Comparison of ENCODE assay signal across 29 cellular contexts in genomic region chr10:3684891-3685290, GRCh38.
A peak's percentile ranks its signal among the peaks of the same experiment; 100 is the strongest.
DNase-seq lines count a peak whose midpoint lies in the region; ATAC-seq, FAIRE-seq and TF ChIP-seq lines count a peak whose summit lies in the region.
"Had no signal": no experiment of that assay in that cellular context is flagged by ENCODE, and none has a peak within 500 bp of the region (broad histone marks: within the 10 kb centered on the region; RNA-seq: fewer than 3 reads in every experiment).

No MANE protein-coding gene starts in this region.

- dilution Hi-C loops in endothelial cell of umbilical vein (cut with MboI; ENCODE audit: extremely low pct_ligation_motif_present, low sequenced_read_pairs), result no loop called here

- no TSS peak for BruUV-seq in endothelial cell of umbilical vein (replicated peaks; lab: Mats Ljungman, UMichigan)

- no peak for DNase-seq in activated naive CD4-positive, alpha-beta T cell treated with anti-CD3 and anti-CD28 coated beads, Interleukin-2, amount 50 U/mL, for 72 hours (ENCODE audit: low spot score in 2 of 2)
- DNase-seq in activated naive CD4-positive, alpha-beta T cell treated with anti-CD3 and anti-CD28 coated beads, Interleukin-2, amount 10 ng/mL, durations not matched to agents 7 days and 5 days, result no peak
- DNase-seq in RCC 7860 (ENCODE audit: low spot score) (no peak), endothelial cell of umbilical vein (ENCODE audit: low read depth, low spot score) (no peak), NCI-H748 (lab: John Stamatoyannopoulos, UW; ENCODE audit: unreplicated experiment) (no peak), GM03348 (ENCODE audit: low spot score) (no peak)
- DNase-seq in naive thymus-derived CD4-positive, alpha-beta T cell, result no peak
- DNase-seq: BE2C, Calu3, DMS79 treated with DMSO at 0.1 percent for 48 hours, GF-D8, GM23248, H7, KBM-7, MV-4-11, NCI-H1105, NCI-H1436 treated with DMSO at 0.1 percent for 48 hours, NCI-H187 treated with DMSO at 0.1 percent for 48 hours, NCI-H2171 treated with DMSO at 0.1 percent for 48 hours, NCI-H345, NCI-H510A treated with DMSO at 0.1 percent for 48 hours, NCI-H774, PC-9, Right ventricle myocardium superior, RPMI8226 had no signal

- peaks cover 0 to 4% of the 10 kb centered on the region in 2 experiments for H3K27me3 ChIP-seq in endothelial cell of umbilical vein (ENCODE audit: control insufficient read depth in 2 of 2, insufficient read depth in 2 of 2, low read length in 2 of 2)
- no peaks in the 10 kb centered on the region for H3K27me3 ChIP-seq in naive thymus-derived CD4-positive, alpha-beta T cell (ENCODE audit: control insufficient read depth in 2 of 2, insufficient read depth in 2 of 2, low read length in 2 of 2)
- H3K27me3 ChIP-seq: BE2C, SJSA1 had no signal

- no peaks in the 10 kb centered on the region for H3K9me1 ChIP-seq in endothelial cell of umbilical vein (replicated peaks; ENCODE audit: control insufficient read depth, extremely low read depth, insufficient read depth, low read length)

- no peak overlapping the region for H3K4me3 Mint-ChIP-seq in activated naive CD4-positive, alpha-beta T cell treated with anti-CD3 and anti-CD28 coated beads, Interleukin-2, amount 10 ng/mL, durations not matched to agents 7 days and 5 days
- peak overlapping the region in 1 of 10 donors; percentile 21 for H3K4me3 Mint-ChIP-seq in naive thymus-derived CD4-positive, alpha-beta T cell
- H3K4me3 Mint-ChIP-seq: CD14-positive monocyte had no signal

- H3K9me3 ChIP-seq in endothelial cell of umbilical vein (replicated peaks; ENCODE audit: control insufficient read depth, insufficient read depth, low read length), result no peaks in the 10 kb centered on the region
- no peaks in the 10 kb centered on the region for H3K9me3 ChIP-seq in naive thymus-derived CD4-positive, alpha-beta T cell (ENCODE audit: control insufficient read depth in 2 of 3, low read length in 3 of 3)
- H3K9me3 ChIP-seq: BE2C, SJSA1 had no signal

- no peak for TF ChIP-seq CTCF in endothelial cell of umbilical vein (IDR thresholded peaks at IDR 0.05; ENCODE audit: extremely low read depth in 1 of 2, insufficient read depth in 1 of 2, low read depth in 1 of 2, low read length in 2 of 2)

- H3K27ac Mint-ChIP-seq in activated naive CD4-positive, alpha-beta T cell treated with anti-CD3 and anti-CD28 coated beads, Interleukin-2, amount 50 U/mL, for 72 hours, result no peak overlapping the region
- no peak overlapping the region for H3K27ac Mint-ChIP-seq in activated naive CD4-positive, alpha-beta T cell treated with anti-CD3 and anti-CD28 coated beads, Interleukin-2, amount 10 ng/mL, durations not matched to agents 7 days and 5 days
- peak overlapping the region in 1 of 9 donors; percentile 7 for H3K27ac Mint-ChIP-seq in naive thymus-derived CD4-positive, alpha-beta T cell

- no peak overlapping the region for H3K4me3 ChIP-seq in endothelial cell of umbilical vein (replicated peaks in 1 of 3; ENCODE audit: insufficient read depth in 1 of 3, low read depth in 1 of 3, low read length in 3 of 3)
- H3K4me3 ChIP-seq in naive thymus-derived CD4-positive, alpha-beta T cell (ENCODE audit: low read length), result no peak overlapping the region
- H3K4me3 ChIP-seq: GM23248, PC-9, SJSA1 had no signal

- H3K27me3 Mint-ChIP-seq in activated naive CD4-positive, alpha-beta T cell treated with anti-CD3 and anti-CD28 coated beads, Interleukin-2, amount 10 ng/mL, durations not matched to agents 7 days and 5 days, result no peaks in the 10 kb centered on the region
- H3K27me3 Mint-ChIP-seq in naive thymus-derived CD4-positive, alpha-beta T cell, result no peaks in the 10 kb centered on the region

- CTCF ChIA-PET in activated naive CD4-positive, alpha-beta T cell treated with anti-CD3 and anti-CD28 coated beads, Interleukin-2, amount 10 ng/mL, durations not matched to agents 7 days and 5 days (lab: Charles Lee), result no interaction called here
- CTCF ChIA-PET in endothelial cell of umbilical vein (lab: Charles Lee), result interaction anchor here (1.4 kb wide), 1 partner anchor 10 kb away, joined by 3 read pairs; no protein-coding TSS in a partner anchor
- CTCF ChIA-PET in naive thymus-derived CD4-positive, alpha-beta T cell (lab: Charles Lee), result no interaction called here

- H3K4me1 Mint-ChIP-seq in activated naive CD4-positive, alpha-beta T cell treated with anti-CD3 and anti-CD28 coated beads, Interleukin-2, amount 10 ng/mL, durations not matched to agents 7 days and 5 days, result peaks cover 8% of the 10 kb centered on the region
- H3K4me1 Mint-ChIP-seq in naive thymus-derived CD4-positive, alpha-beta T cell, result peaks cover 0 to 13% (median 0%) of the 10 kb centered on the region in 7 donors
- H3K4me1 Mint-ChIP-seq: CD14-positive monocyte had no signal

- H3K27ac ChIP-seq in endothelial cell of umbilical vein (ENCODE audit: insufficient read depth, low read depth, low read length), result no peak overlapping the region
- H3K27ac ChIP-seq in naive thymus-derived CD4-positive, alpha-beta T cell (ENCODE audit: low read depth, low read length), result no peak overlapping the region
- H3K27ac ChIP-seq: GM23248, PC-9, SJSA1 had no signal

- H2AFZ ChIP-seq in endothelial cell of umbilical vein (ENCODE audit: low read depth, low read length), result no peak overlapping the region
- H2AFZ ChIP-seq: GM23248, PC-9 had no signal

- H3K79me2 ChIP-seq in endothelial cell of umbilical vein (ENCODE audit: control insufficient read depth, insufficient read depth, low read length), result no peaks in the 10 kb centered on the region

- FAIRE-seq in RCC 7860 (lab: Jason Lieb, UNC) (peak; percentile 12), endothelial cell of umbilical vein (lab: Jason Lieb, UNC) (peak; percentile 42)
- FAIRE-seq: GM12892, HepG2 had no signal

- H3K4me2 ChIP-seq in endothelial cell of umbilical vein (ENCODE audit: insufficient read depth, low read length), result no peak overlapping the region
- H3K4me2 ChIP-seq: PC-9 had no signal

- ATAC-seq in activated naive CD4-positive, alpha-beta T cell treated with anti-CD3 and anti-CD28 coated beads, Interleukin-2, amount 50 U/mL, for 72 hours, result peak; percentile 60 to 83
- ATAC-seq in naive thymus-derived CD4-positive, alpha-beta T cell, result no peak
- ATAC-seq: HepG2 had no signal

- H3K36me3 Mint-ChIP-seq in activated naive CD4-positive, alpha-beta T cell treated with anti-CD3 and anti-CD28 coated beads, Interleukin-2, amount 50 U/mL, for 72 hours, result peaks cover 0 to 6% of the 10 kb centered on the region in 2 donors
- peaks cover 3% of the 10 kb centered on the region for H3K36me3 Mint-ChIP-seq in activated naive CD4-positive, alpha-beta T cell treated with anti-CD3 and anti-CD28 coated beads, Interleukin-2, amount 10 ng/mL, durations not matched to agents 7 days and 5 days
- peaks cover 0 to 4% (median 0%) of the 10 kb centered on the region in 5 donors for H3K36me3 Mint-ChIP-seq in naive thymus-derived CD4-positive, alpha-beta T cell
- H3K36me3 Mint-ChIP-seq: CD14-positive monocyte had no signal

- no peaks in the 10 kb centered on the region for H4K20me1 ChIP-seq in endothelial cell of umbilical vein (replicated peaks; ENCODE audit: control insufficient read depth, extremely low read depth, insufficient read depth, low read length)

- peaks cover 3 to 10% of the 10 kb centered on the region in 2 donors for H3K9me3 Mint-ChIP-seq in activated naive CD4-positive, alpha-beta T cell treated with anti-CD3 and anti-CD28 coated beads, Interleukin-2, amount 50 U/mL, for 72 hours
- no peaks in the 10 kb centered on the region for H3K9me3 Mint-ChIP-seq in activated naive CD4-positive, alpha-beta T cell treated with anti-CD3 and anti-CD28 coated beads, Interleukin-2, amount 10 ng/mL, durations not matched to agents 7 days and 5 days
- H3K9me3 Mint-ChIP-seq in naive thymus-derived CD4-positive, alpha-beta T cell, result peaks cover 0 to 4% (median 0%) of the 10 kb centered on the region in 11 donors

- no peaks in the 10 kb centered on the region for H3K4me1 ChIP-seq in endothelial cell of umbilical vein (ENCODE audit: control insufficient read depth, extremely low read depth, insufficient read depth, low read length)
- H3K4me1 ChIP-seq in naive thymus-derived CD4-positive, alpha-beta T cell (ENCODE audit: control insufficient read depth in 2 of 2, insufficient read depth in 2 of 2, low read length in 2 of 2), result no peaks in the 10 kb centered on the region
- H3K4me1 ChIP-seq: BE2C had no signal

- TF ChIP-seq POLR2A in endothelial cell of umbilical vein (IDR thresholded peaks at IDR 0.05; ENCODE audit: low read depth, low read length), result no peak

- POLR2A ChIA-PET in endothelial cell of umbilical vein (lab: Charles Lee), result no interaction called here
- POLR2A ChIA-PET in naive thymus-derived CD4-positive, alpha-beta T cell (lab: Charles Lee), result no interaction called here

- no peak overlapping the region for H3K9ac ChIP-seq in endothelial cell of umbilical vein (replicated peaks; ENCODE audit: extremely low read depth, insufficient read depth, low read length)
- H3K9ac ChIP-seq: GM23248 had no signal

- intact Hi-C loops in endothelial cell of umbilical vein (cut with micrococcal nuclease), result no loop called here
- intact Hi-C loops in naive thymus-derived CD4-positive, alpha-beta T cell (cut with micrococcal nuclease), result no loop called here

- no peaks in the 10 kb centered on the region for H3K36me3 ChIP-seq in endothelial cell of umbilical vein (ENCODE audit: control insufficient read depth in 2 of 2, extremely low read depth in 1 of 2, insufficient read depth in 2 of 2, low read length in 2 of 2)
- no peaks in the 10 kb centered on the region for H3K36me3 ChIP-seq in naive thymus-derived CD4-positive, alpha-beta T cell (ENCODE audit: control insufficient read depth in 2 of 3, insufficient read depth in 3 of 3, low read length in 3 of 3)
- H3K36me3 ChIP-seq: BE2C, SJSA1 had no signal

TF ChIP-seq in endothelial cell of umbilical vein, 7 proteins besides CTCF, POLR2A, EP300 and RAD21:
- TF ChIP-seq MYC (IDR thresholded peaks at IDR 0.05; ENCODE audit: low read depth, low read length), result no peak
- no peak for TF ChIP-seq GATA2 (IDR thresholded peaks at IDR 0.05; ENCODE audit: insufficient read depth, insufficient read length, low read depth, low read length)
- no peak for TF ChIP-seq FOS (IDR thresholded peaks at IDR 0.05; ENCODE audit: borderline replicate concordance, insufficient read depth, low read length)
- TF ChIP-seq EZH2 (IDR thresholded peaks at IDR 0.05; ENCODE audit: borderline replicate concordance, low read depth, low read length, severe bottlenecking), result no peak
- no peak for TF ChIP-seq POLR2AphosphoS5 (IDR thresholded peaks at IDR 0.05; ENCODE audit: insufficient read depth, low read depth, low read length)
- no peak for TF ChIP-seq JUN (IDR thresholded peaks at IDR 0.05; ENCODE audit: borderline replicate concordance, insufficient read depth, insufficient read length, low read depth)
